4 cellular contexts compared by ENCODE assay signal in genomic region chr11:23090659-23091058, GRCh38.
"Had no signal": no experiment of that assay in that cellular context is flagged by ENCODE, and none has a peak within 500 bp of the region (broad histone marks: within the 10 kb centered on the region; RNA-seq: fewer than 3 reads in every experiment).

No MANE protein-coding gene starts in this region.

- ATAC-seq: GM23338 had no signal

- H3K4me3 ChIP-seq: GM23338 had no signal

- DNase-seq: H9, HCEC 1CT, IMR-90 had no signal
